Comparison of ENCODE assay signal across 1 cellular context in the genomic region with DNA sequence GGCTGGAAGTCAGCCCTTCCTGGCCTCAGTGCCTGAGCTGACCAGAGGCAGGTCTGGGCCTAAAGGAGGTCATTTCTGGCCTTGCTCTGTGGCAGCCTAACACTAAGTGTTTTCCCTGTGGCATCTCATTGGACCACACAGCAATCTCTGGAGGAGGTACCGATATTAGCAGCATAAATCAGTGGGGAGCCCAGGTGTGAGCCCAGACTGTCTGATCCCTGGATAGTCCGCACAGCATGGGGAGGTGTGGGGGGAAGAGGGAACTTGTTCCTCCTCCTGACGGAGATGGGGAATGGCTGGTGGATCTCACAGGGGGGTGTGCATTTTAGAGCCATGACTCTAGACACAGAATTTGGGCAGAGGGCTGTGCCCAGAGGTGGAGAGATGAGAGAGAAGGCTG.
TF ChIP-seq lines count a peak whose summit lies in the region.

No MANE protein-coding gene starts in this region.

TF ChIP-seq in K562, 482 proteins besides CTCF, POLR2A, EP300 and RAD21:
- TF ChIP-seq ZNF282 (CRISPR knock-in tag; IDR thresholded peaks at IDR 0.05) (no peak), ESRRA (IDR thresholded peaks at IDR 0.05; ENCODE audit: borderline replicate concordance, low read depth) (no peak), SAFB (IDR thresholded peaks at IDR 0.05; ENCODE audit: borderline replicate concordance, low read depth, low read length) (no peak), ESRRB (CRISPR knock-in tag; IDR thresholded peaks at IDR 0.05; ENCODE audit: borderline replicate concordance) (no peak), POLR3A (IDR thresholded peaks at IDR 0.05; ENCODE audit: borderline replicate concordance, extremely low read depth, insufficient read depth, insufficient read length) (no peak), EP400 (IDR thresholded peaks at IDR 0.05) (no peak), ETS2 (tag; IDR thresholded peaks at IDR 0.05; ENCODE audit: borderline replicate concordance, poor library complexity, severe bottlenecking) (no peak), ZC3H11A (IDR thresholded peaks at IDR 0.05; ENCODE audit: low read depth, low read length) (no peak), KDM1A (IDR thresholded peaks at IDR 0.05) (no peak), ZBTB1 (CRISPR knock-in tag; IDR thresholded peaks at IDR 0.05; ENCODE audit: borderline replicate concordance, low read depth) (no peak), PCBP1 (IDR thresholded peaks at IDR 0.05; ENCODE audit: low read depth, low read length, poor library complexity, severe bottlenecking) (no peak)
- TF ChIP-seq, protein P1, sequence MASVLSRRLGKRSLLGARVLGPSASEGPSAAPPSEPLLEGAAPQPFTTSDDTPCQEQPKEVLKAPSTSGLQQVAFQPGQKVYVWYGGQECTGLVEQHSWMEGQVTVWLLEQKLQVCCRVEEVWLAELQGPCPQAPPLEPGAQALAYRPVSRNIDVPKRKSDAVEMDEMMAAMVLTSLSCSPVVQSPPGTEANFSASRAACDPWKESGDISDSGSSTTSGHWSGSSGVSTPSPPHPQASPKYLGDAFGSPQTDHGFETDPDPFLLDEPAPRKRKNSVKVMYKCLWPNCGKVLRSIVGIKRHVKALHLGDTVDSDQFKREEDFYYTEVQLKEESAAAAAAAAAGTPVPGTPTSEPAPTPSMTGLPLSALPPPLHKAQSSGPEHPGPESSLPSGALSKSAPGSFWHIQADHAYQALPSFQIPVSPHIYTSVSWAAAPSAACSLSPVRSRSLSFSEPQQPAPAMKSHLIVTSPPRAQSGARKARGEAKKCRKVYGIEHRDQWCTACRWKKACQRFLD (CRISPR knock-in tag; IDR thresholded peaks at IDR 0.05), result no peak
- TF ChIP-seq, protein P2, sequence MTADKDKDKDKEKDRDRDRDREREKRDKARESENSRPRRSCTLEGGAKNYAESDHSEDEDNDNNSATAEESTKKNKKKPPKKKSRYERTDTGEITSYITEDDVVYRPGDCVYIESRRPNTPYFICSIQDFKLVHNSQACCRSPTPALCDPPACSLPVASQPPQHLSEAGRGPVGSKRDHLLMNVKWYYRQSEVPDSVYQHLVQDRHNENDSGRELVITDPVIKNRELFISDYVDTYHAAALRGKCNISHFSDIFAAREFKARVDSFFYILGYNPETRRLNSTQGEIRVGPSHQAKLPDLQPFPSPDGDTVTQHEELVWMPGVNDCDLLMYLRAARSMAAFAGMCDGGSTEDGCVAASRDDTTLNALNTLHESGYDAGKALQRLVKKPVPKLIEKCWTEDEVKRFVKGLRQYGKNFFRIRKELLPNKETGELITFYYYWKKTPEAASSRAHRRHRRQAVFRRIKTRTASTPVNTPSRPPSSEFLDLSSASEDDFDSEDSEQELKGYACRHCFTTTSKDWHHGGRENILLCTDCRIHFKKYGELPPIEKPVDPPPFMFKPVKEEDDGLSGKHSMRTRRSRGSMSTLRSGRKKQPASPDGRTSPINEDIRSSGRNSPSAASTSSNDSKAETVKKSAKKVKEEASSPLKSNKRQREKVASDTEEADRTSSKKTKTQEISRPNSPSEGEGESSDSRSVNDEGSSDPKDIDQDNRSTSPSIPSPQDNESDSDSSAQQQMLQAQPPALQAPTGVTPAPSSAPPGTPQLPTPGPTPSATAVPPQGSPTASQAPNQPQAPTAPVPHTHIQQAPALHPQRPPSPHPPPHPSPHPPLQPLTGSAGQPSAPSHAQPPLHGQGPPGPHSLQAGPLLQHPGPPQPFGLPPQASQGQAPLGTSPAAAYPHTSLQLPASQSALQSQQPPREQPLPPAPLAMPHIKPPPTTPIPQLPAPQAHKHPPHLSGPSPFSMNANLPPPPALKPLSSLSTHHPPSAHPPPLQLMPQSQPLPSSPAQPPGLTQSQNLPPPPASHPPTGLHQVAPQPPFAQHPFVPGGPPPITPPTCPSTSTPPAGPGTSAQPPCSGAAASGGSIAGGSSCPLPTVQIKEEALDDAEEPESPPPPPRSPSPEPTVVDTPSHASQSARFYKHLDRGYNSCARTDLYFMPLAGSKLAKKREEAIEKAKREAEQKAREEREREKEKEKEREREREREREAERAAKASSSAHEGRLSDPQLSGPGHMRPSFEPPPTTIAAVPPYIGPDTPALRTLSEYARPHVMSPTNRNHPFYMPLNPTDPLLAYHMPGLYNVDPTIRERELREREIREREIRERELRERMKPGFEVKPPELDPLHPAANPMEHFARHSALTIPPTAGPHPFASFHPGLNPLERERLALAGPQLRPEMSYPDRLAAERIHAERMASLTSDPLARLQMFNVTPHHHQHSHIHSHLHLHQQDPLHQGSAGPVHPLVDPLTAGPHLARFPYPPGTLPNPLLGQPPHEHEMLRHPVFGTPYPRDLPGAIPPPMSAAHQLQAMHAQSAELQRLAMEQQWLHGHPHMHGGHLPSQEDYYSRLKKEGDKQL (CRISPR knock-in tag; IDR thresholded peaks at IDR 0.05; ENCODE audit: borderline replicate concordance), result no peak
- TF ChIP-seq, protein P3, sequence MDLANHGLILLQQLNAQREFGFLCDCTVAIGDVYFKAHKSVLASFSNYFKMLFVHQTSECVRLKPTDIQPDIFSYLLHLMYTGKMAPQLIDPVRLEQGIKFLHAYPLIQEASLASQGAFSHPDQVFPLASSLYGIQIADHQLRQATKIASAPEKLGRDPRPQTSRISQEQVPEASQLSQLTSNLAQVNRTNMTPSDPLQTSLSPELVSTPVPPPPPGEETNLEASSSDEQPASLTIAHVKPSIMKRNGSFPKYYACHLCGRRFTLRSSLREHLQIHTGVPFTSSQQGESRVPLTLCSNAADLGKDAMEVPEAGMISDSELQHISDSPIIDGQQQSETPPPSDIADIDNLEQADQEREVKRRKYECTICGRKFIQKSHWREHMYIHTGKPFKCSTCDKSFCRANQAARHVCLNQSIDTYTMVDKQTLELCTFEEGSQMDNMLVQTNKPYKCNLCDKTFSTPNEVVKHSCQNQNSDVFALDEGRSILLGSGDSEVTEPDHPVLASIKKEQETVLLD (IDR thresholded peaks at IDR 0.05), result no peak
- TF ChIP-seq, protein P4, sequence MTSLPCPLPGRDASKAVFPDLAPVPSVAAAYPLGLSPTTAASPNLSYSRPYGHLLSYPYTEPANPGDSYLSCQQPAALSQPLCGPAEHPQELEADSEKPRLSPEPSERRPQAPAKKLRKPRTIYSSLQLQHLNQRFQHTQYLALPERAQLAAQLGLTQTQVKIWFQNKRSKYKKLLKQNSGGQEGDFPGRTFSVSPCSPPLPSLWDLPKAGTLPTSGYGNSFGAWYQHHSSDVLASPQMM (CRISPR knock-in tag; IDR thresholded peaks at IDR 0.05), result no peak
